ENCODE assay signal across 1 cellular context in genomic region chr5:61162010-61162831, GRCh38.
TF ChIP-seq lines count a peak whose summit lies in the region.

Gene SMIM15 (minus strand): TSS chr5:61162468. CDS start chr5:61160171, 2,297 bp downstream.

TF ChIP-seq in K562, 482 proteins besides CTCF, POLR2A, EP300 and RAD21 (continued from another document and continues in another):
- TF ChIP-seq CC2D1A (IDR thresholded peaks at IDR 0.05) (peak; percentile 34; the same call in 1 of the 2 replicates), POLR2AphosphoS2 (IDR thresholded peaks at IDR 0.05; ENCODE audit: low read length) (no peak), NFXL1 (CRISPR knock-in tag; IDR thresholded peaks at IDR 0.05) (no peak), ZNF121 (CRISPR knock-in tag; conservative IDR thresholded peaks at IDR 0.05) (no peak), PKNOX1 (IDR thresholded peaks at IDR 0.05) (no peak), ZBTB5 (IDR thresholded peaks at IDR 0.05) (0 out of 2 replicates have a peak, but pooled peaks have one; percentile 39), CREB5 (CRISPR knock-in tag; IDR thresholded peaks at IDR 0.05) (no peak), HNRNPUL1 (IDR thresholded peaks at IDR 0.05; ENCODE audit: low read length) (no peak), GATAD2B (IDR thresholded peaks at IDR 0.05; ENCODE audit: borderline replicate concordance) (peak; percentile 79; the same call in 1 of the 2 replicates), ZSCAN32 (CRISPR knock-in tag; IDR thresholded peaks at IDR 0.05) (no peak), ZBTB12 (CRISPR knock-in tag; IDR thresholded peaks at IDR 0.05) (no peak), ZNF644 (tag; IDR thresholded peaks at IDR 0.05; ENCODE audit: low read depth) (no peak), ARNT (IDR thresholded peaks at IDR 0.05) (0 out of 4 replicates have a peak, but pooled peaks of 1 of the 2 experiments have one; percentile 31), ZNF707 (CRISPR knock-in tag; conservative IDR thresholded peaks at IDR 0.05) (no peak), GTF3C2 (IDR thresholded peaks at IDR 0.05; ENCODE audit: borderline replicate concordance, extremely low read depth, insufficient read length) (no peak), TAF1 (IDR thresholded peaks at IDR 0.05; ENCODE audit: control insufficient read depth, extremely low read depth, insufficient read depth, low read length, severe bottlenecking) (peak; percentile 85), ZNF133 (CRISPR knock-in tag; IDR thresholded peaks at IDR 0.05) (no peak), ZNF518B (CRISPR knock-in tag; IDR thresholded peaks at IDR 0.05) (no peak), STAT5B (CRISPR knock-in tag; IDR thresholded peaks at IDR 0.05) (no peak), NEUROD1 (IDR thresholded peaks at IDR 0.05; ENCODE audit: borderline replicate concordance, low read depth, low read length, partially characterized antibody) (no peak), ARID3B (CRISPR knock-in tag; IDR thresholded peaks at IDR 0.05; ENCODE audit: borderline replicate concordance) (no peak), ZNF24 (IDR thresholded peaks at IDR 0.05) (no peak), ZNF668 (CRISPR knock-in tag; IDR thresholded peaks at IDR 0.05) (no peak), ZFPM2 (CRISPR knock-in tag; IDR thresholded peaks at IDR 0.05) (0 out of 2 replicates have a peak, but pooled peaks have one; percentile 42), CTCFL (IDR thresholded peaks at IDR 0.05; ENCODE audit: borderline replicate concordance, insufficient read depth, low read depth, low read length, poor library complexity, severe bottlenecking) (no peak), ZNF77 (CRISPR knock-in tag; IDR thresholded peaks at IDR 0.05) (no peak), EZH2 (IDR thresholded peaks at IDR 0.05; ENCODE audit: borderline replicate concordance, low read depth, low read length) (no peak), FIP1L1 (IDR thresholded peaks at IDR 0.05; ENCODE audit: low read depth, low read length, poor library complexity, severe bottlenecking) (peak; percentile 41), ZNF280B (CRISPR knock-in tag; IDR thresholded peaks at IDR 0.05) (no peak), ZNF785 (CRISPR knock-in tag; IDR thresholded peaks at IDR 0.05) (no peak), HINFP (tag; conservative IDR thresholded peaks at IDR 0.05; ENCODE audit: low read depth) (no peak), HNRNPK (IDR thresholded peaks at IDR 0.05; ENCODE audit: low read depth, low read length, poor library complexity, severe bottlenecking) (no peak), FOXK1 (CRISPR knock-in tag; IDR thresholded peaks at IDR 0.05; ENCODE audit: borderline replicate concordance) (peak; percentile 54; the same call in 1 of the 2 replicates), ZNF23 (CRISPR knock-in tag; IDR thresholded peaks at IDR 0.05) (no peak), STAT5A (IDR thresholded peaks at IDR 0.05; ENCODE audit: borderline replicate concordance, low read length) (no peak), ZNF449 (CRISPR knock-in tag; IDR thresholded peaks at IDR 0.05) (no peak), ZNF384 (IDR thresholded peaks at IDR 0.05; ENCODE audit: low read depth, low read length) (no peak), ZNF324 (CRISPR knock-in tag; IDR thresholded peaks at IDR 0.05) (no peak)
